In the genomic region with DNA sequence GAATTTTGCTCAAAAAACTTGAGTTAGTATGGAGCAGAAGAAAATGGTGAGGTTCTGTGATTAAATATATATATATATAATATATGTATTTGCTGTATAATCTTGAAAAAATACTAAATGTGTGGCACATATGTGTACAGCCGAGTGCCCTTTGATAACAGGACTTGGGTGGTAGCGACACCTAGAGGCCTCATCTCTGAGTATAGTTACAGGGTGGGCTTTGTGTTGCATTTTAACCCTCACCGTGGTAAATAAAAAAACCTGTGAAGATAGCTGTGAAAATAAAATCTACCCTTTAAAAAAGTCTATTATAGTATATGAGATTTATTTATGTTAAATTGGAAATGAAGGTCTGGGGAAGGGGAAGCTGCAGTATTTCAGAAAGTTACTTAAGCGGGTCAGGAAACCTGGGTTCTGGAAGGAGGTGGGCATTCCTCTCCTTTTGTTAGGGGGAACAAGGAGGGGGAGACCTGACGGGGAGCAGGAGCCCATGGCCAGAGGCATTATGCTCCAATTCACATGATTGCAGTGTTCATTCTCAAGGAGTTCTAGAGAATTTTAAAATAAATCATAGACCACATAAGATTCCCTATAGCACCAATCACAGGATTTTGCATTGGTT, we compare ENCODE assay signal across 8 cellular contexts.
A peak's percentile ranks its signal among the peaks of the same experiment; 100 is the strongest.
DNase-seq lines count a peak whose midpoint lies in the region; ATAC-seq, FAIRE-seq and TF ChIP-seq lines count a peak whose summit lies in the region.

No MANE protein-coding gene starts in this region.

- in situ Hi-C loops in K562 (cut with MboI): no loop called here

- BruUV-seq in K562 (replicated peaks; lab: Mats Ljungman, UMichigan): no TSS peak

- H3K36me3 Mint-ChIP-seq in CD8-positive, alpha-beta memory T cell: no peaks in the 10 kb centered on the region

- WGBS in K562 (ENCODE audit: insufficient coverage, low coverage, missing lambda C conversion rate): 13% methylated on average over 5 of the region's 5 CpGs

- TF ChIP-seq EP300 in K562 (IDR thresholded peaks at IDR 0.05; ENCODE audit: low read length): no peak

- FAIRE-seq in K562 (lab: Jason Lieb, UNC): peak; percentile 88

- TF ChIP-seq POLR2A in K562 (conservative IDR thresholded peaks at IDR 0.05): no peak

- H3K4me3 ChIP-seq in CD8-positive, alpha-beta memory T cell (ENCODE audit: low read length): no peak overlapping the region
- H3K4me3 ChIP-seq in K562 (no peak overlapping the region), kidney epithelial cell (ENCODE audit: low read depth, low read length) (no peak overlapping the region)

- no peaks in the 10 kb centered on the region for H3K9me3 ChIP-seq in CD8-positive, alpha-beta memory T cell (ENCODE audit: low read length)
- no peaks in the 10 kb centered on the region for H3K9me3 ChIP-seq in K562 (replicated peaks; ENCODE audit: control insufficient read depth, insufficient read depth, low read depth, low read length)

- H3K9me3 Mint-ChIP-seq in CD8-positive, alpha-beta memory T cell: no peaks in the 10 kb centered on the region

- peak in 3 of 5 donors; percentile 13 to 60 (median 48) for DNase-seq in CD8-positive, alpha-beta memory T cell
- DNase-seq in HT1080 (ENCODE audit: low read depth): peak; percentile 21
- DNase-seq in SK-N-DZ (ENCODE audit: low spot score): peak; percentile 56
- peak; percentile 50 to 75 (median 50) for DNase-seq in K562 (ENCODE audit: extremely low read depth in 1 of 4, low spot score in 3 of 4)
- DNase-seq in kidney epithelial cell (ENCODE audit: low read depth): no peak
- DNase-seq in stimulated activated CD8-positive, alpha-beta memory T cell treated with anti-CD3 and anti-CD28 coated beads, Interleukin-15, amount 100 ng/mL, for 1 hour (ENCODE audit: low read depth): peak; percentile 24
- DNase-seq in ureter (ENCODE audit: low spot score): no peak

- no peaks in the 10 kb centered on the region for H3K36me3 ChIP-seq in CD8-positive, alpha-beta memory T cell (ENCODE audit: insufficient read depth, low read length)
- H3K36me3 ChIP-seq in K562 (ENCODE audit: control insufficient read depth, insufficient read depth, low read length) (no peaks in the 10 kb centered on the region), kidney epithelial cell (ENCODE audit: control insufficient read depth, insufficient read depth, low read length) (no peaks in the 10 kb centered on the region)

- H3K4me1 ChIP-seq in CD8-positive, alpha-beta memory T cell (ENCODE audit: insufficient read depth, low read length): no peaks in the 10 kb centered on the region
- no peaks in the 10 kb centered on the region for H3K4me1 ChIP-seq in K562 (replicated peaks in 1 of 2; ENCODE audit: control insufficient read depth in 2 of 2, insufficient read depth in 2 of 2, low read length in 2 of 2)

- CTCF ChIA-PET in CD8-positive, alpha-beta memory T cell (lab: Charles Lee): interaction anchor here (1.7 kb wide), 1 partner anchor 69 kb away, joined by 5 read pairs; no protein-coding TSS in a partner anchor
- CTCF ChIA-PET in K562 (lab: Yijun Ruan, JAX; ENCODE audit: low intra/inter-chr PET ratio): interaction anchor here (0.5 to 1.5 kb wide), 3 partner anchors 100 to 305 kb away, joined by 3 read pairs; no protein-coding TSS in a partner anchor

- no peaks in the 10 kb centered on the region for H4K20me1 ChIP-seq in K562 (replicated peaks; ENCODE audit: control insufficient read depth, insufficient read depth, low read length)

- no peak overlapping the region for H3K27ac Mint-ChIP-seq in CD8-positive, alpha-beta memory T cell

- intact Hi-C loops in K562 (cut with micrococcal nuclease): loop anchor here (1.0 to 2.0 kb wide), 2 partner anchors 143 to 247 kb away; no protein-coding TSS in a partner anchor

- H3K27ac ChIP-seq in CD8-positive, alpha-beta memory T cell (ENCODE audit: low read depth, low read length): no peak overlapping the region
- no peak overlapping the region for H3K27ac ChIP-seq in K562 (ENCODE audit: extremely low read depth, low read depth, low read length)

- no peaks in the 10 kb centered on the region for H3K27me3 ChIP-seq in CD8-positive, alpha-beta memory T cell (ENCODE audit: insufficient read depth, low read length, poor library complexity, severe bottlenecking)
- H3K27me3 ChIP-seq in K562 (ENCODE audit: control insufficient read depth in 2 of 2, insufficient read depth in 2 of 2, low read length in 2 of 2) (0 out of 5 replicates have a peak, but pooled peaks cover 0 to 8% of the 10 kb centered on the region in 2 experiments), kidney epithelial cell (ENCODE audit: control insufficient read depth, insufficient read depth, low read length) (no peaks in the 10 kb centered on the region)

- H3K4me3 Mint-ChIP-seq in CD8-positive, alpha-beta memory T cell: no peak overlapping the region

- ATAC-seq in GM19035 (IDR thresholded peaks at IDR 0.05; ENCODE audit: unreplicated experiment): peak; percentile 72
- ATAC-seq in K562: peak; percentile 93

- no peaks in the 10 kb centered on the region for H3K79me2 ChIP-seq in K562 (ENCODE audit: control insufficient read depth, insufficient read depth, low read length)

- POLR2A ChIA-PET in CD8-positive, alpha-beta memory T cell (lab: Charles Lee): no interaction called here
- POLR2A ChIA-PET in K562 (lab: Yijun Ruan, JAX): no interaction called here

- H3K9me1 ChIP-seq in K562 (ENCODE audit: control insufficient read depth, insufficient read depth, low read length): no peaks in the 10 kb centered on the region

- TF ChIP-seq CTCF in K562 (IDR thresholded peaks at IDR 0.05 in 2 of 3, conservative IDR thresholded peaks at IDR 0.05 in 1 of 3; ENCODE audit: insufficient read depth in 2 of 3, low read depth in 1 of 3, low read length in 3 of 3): peak; percentile 64 to 78 (median 73)
- peak; percentile 80 for TF ChIP-seq CTCF in kidney epithelial cell (IDR thresholded peaks at IDR 0.05; ENCODE audit: insufficient read depth, low read length, poor library complexity, severe bottlenecking)

- no peak overlapping the region for H2AFZ ChIP-seq in K562 (ENCODE audit: low read depth, low read length)

- H3K4me2 ChIP-seq in K562 (ENCODE audit: insufficient read depth, low read length): no peak overlapping the region

- no peaks in the 10 kb centered on the region for H3K4me1 Mint-ChIP-seq in CD8-positive, alpha-beta memory T cell

- peaks cover 6 to 10% of the 10 kb centered on the region in 2 donors for H3K27me3 Mint-ChIP-seq in CD8-positive, alpha-beta memory T cell

- TF ChIP-seq RAD21 in K562 (CRISPR knock-in tag; conservative IDR thresholded peaks at IDR 0.05 in 1 of 2, IDR thresholded peaks at IDR 0.05 in 1 of 2): peak; percentile 73 to 79

- no peak overlapping the region for H3K9ac ChIP-seq in K562 (ENCODE audit: insufficient read depth in 1 of 2, low read depth in 2 of 2, low read length in 2 of 2)

TF ChIP-seq in K562, 482 proteins besides CTCF, POLR2A, EP300 and RAD21:
- TF ChIP-seq SMC3 (conservative IDR thresholded peaks at IDR 0.05; ENCODE audit: insufficient read depth, low read depth, low read length): peak; percentile 70
- TF ChIP-seq, protein P1, sequence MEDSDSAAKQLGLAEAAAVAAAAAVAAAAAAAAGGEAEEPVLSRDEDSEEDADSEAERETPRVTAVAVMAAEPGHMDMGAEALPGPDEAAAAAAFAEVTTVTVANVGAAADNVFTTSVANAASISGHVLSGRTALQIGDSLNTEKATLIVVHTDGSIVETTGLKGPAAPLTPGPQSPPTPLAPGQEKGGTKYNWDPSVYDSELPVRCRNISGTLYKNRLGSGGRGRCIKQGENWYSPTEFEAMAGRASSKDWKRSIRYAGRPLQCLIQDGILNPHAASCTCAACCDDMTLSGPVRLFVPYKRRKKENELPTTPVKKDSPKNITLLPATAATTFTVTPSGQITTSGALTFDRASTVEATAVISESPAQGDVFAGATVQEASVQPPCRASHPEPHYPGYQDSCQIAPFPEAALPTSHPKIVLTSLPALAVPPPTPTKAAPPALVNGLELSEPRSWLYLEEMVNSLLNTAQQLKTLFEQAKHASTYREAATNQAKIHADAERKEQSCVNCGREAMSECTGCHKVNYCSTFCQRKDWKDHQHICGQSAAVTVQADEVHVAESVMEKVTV (CRISPR knock-in tag; IDR thresholded peaks at IDR 0.05): peak; percentile 64; the same call in 1 of the 2 replicates
- TF ChIP-seq, protein P2, sequence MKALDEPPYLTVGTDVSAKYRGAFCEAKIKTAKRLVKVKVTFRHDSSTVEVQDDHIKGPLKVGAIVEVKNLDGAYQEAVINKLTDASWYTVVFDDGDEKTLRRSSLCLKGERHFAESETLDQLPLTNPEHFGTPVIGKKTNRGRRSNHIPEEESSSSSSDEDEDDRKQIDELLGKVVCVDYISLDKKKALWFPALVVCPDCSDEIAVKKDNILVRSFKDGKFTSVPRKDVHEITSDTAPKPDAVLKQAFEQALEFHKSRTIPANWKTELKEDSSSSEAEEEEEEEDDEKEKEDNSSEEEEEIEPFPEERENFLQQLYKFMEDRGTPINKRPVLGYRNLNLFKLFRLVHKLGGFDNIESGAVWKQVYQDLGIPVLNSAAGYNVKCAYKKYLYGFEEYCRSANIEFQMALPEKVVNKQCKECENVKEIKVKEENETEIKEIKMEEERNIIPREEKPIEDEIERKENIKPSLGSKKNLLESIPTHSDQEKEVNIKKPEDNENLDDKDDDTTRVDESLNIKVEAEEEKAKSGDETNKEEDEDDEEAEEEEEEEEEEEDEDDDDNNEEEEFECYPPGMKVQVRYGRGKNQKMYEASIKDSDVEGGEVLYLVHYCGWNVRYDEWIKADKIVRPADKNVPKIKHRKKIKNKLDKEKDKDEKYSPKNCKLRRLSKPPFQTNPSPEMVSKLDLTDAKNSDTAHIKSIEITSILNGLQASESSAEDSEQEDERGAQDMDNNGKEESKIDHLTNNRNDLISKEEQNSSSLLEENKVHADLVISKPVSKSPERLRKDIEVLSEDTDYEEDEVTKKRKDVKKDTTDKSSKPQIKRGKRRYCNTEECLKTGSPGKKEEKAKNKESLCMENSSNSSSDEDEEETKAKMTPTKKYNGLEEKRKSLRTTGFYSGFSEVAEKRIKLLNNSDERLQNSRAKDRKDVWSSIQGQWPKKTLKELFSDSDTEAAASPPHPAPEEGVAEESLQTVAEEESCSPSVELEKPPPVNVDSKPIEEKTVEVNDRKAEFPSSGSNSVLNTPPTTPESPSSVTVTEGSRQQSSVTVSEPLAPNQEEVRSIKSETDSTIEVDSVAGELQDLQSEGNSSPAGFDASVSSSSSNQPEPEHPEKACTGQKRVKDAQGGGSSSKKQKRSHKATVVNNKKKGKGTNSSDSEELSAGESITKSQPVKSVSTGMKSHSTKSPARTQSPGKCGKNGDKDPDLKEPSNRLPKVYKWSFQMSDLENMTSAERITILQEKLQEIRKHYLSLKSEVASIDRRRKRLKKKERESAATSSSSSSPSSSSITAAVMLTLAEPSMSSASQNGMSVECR (CRISPR knock-in tag; IDR thresholded peaks at IDR 0.05): no peak

Comparison
In these comparisons a context has a peak if more than half of its experiments do, and no peak if none do; other contexts are left out.
1. DNase-seq: peak in CD8-positive, alpha-beta memory T cell (3 of 5), HT1080 (single experiment), SK-N-DZ (single experiment), K562 (4 of 4) and stimulated activated CD8-positive, alpha-beta memory T cell treated with anti-CD3 and anti-CD28 coated beads, Interleukin-15, amount 100 ng/mL, for 1 hour (single experiment); none in kidney epithelial cell (single experiment) and ureter (single experiment).